22 cellular contexts compared by ENCODE assay signal in genomic region chr16:52471650-52472370, GRCh38.
DNase-seq lines count a peak whose midpoint lies in the region; ATAC-seq, FAIRE-seq and TF ChIP-seq lines count a peak whose summit lies in the region.
"Had no signal": no experiment of that assay in that cellular context is flagged by ENCODE, and none has a peak within 500 bp of the region (broad histone marks: within the 10 kb centered on the region; RNA-seq: fewer than 3 reads in every experiment).

No MANE protein-coding gene starts in this region.

- H3K36me3 ChIP-seq in H1 (ENCODE audit: control insufficient read depth in 2 of 4, insufficient read depth in 4 of 4, low read length in 3 of 4) (peaks cover 0 to 7% (median 0%) of the 10 kb centered on the region in 4 experiments; a peak in 2 of 8 replicates), mucosa of descending colon (ENCODE audit: low read depth) (no peaks in the 10 kb centered on the region)
- H3K36me3 ChIP-seq: HAP-1, Peyer's patch, SJSA1 had no signal

- H3K4me3 ChIP-seq in A549: no peak overlapping the region
- H3K4me3 ChIP-seq in H1 (ENCODE audit: extremely low read depth in 1 of 4, insufficient read depth in 2 of 4, low read depth in 3 of 4, low read length in 4 of 4): no peak overlapping the region
- H3K4me3 ChIP-seq in mucosa of descending colon: no peak overlapping the region
- H3K4me3 ChIP-seq: HAP-1, Peyer's patch, SJSA1 had no signal

- H2AFZ ChIP-seq in H1 (ENCODE audit: low read length): no peak overlapping the region

- H2BK20ac ChIP-seq in H1 (ENCODE audit: low read length): no peak overlapping the region

- DNase-seq in A549 (ENCODE audit: low read depth in 1 of 2, low spot score in 1 of 2) (peak in 1 of 2 experiments; percentile 56), HT1080 (ENCODE audit: low read depth) (peak; percentile 71), H1 (ENCODE audit: low read depth in 1 of 2, low spot score in 2 of 2) (no peak), mucosa of descending colon (no peak), RKO (ENCODE audit: low spot score) (no peak), hypothalamus (lab: John Stamatoyannopoulos, UW) (no peak)
- DNase-seq: C1 segment of cervical spinal cord; Calu3; CD8-positive, alpha-beta T cell; DMS79; KG1; NCI-H1105; NCI-H2081; NCI-H446; NCI-H526 had no signal

- no peak overlapping the region for H3K27ac ChIP-seq in A549
- H3K27ac ChIP-seq in H1 (ENCODE audit: low read depth, low read length): no peak overlapping the region
- H3K27ac ChIP-seq: HL-60, Peyer's patch, SJSA1 had no signal

- H2BK5ac ChIP-seq in H1 (ENCODE audit: low read depth, low read length): no peak overlapping the region

- H3K18ac ChIP-seq in H1 (ENCODE audit: extremely low read depth, low read length): no peak overlapping the region

- no peaks in the 10 kb centered on the region for H3K23me2 ChIP-seq in H1 (ENCODE audit: low read depth, low read length)

- H3K79me1 ChIP-seq in H1 (ENCODE audit: low read depth, low read length): no peaks in the 10 kb centered on the region; the same call in 1 of the 2 replicates

- H4K8ac ChIP-seq in H1 (ENCODE audit: extremely low read depth, insufficient read depth, low read length): no peak overlapping the region

- no peak overlapping the region for H3K9ac ChIP-seq in H1 (replicated peaks in 1 of 4; ENCODE audit: extremely low read depth in 1 of 4, low read depth in 3 of 4, low read length in 3 of 4)

- H3K14ac ChIP-seq in H1 (ENCODE audit: insufficient read length): no peak overlapping the region

- peaks cover 0 to 2% of the 10 kb centered on the region in 2 experiments for H4K20me1 ChIP-seq in H1 (replicated peaks in 1 of 2; ENCODE audit: control insufficient read depth in 1 of 2, insufficient read depth in 2 of 2, low read length in 2 of 2)

- no peak overlapping the region for H2AK5ac ChIP-seq in H1 (ENCODE audit: low read depth, low read length)

- no peak for TF ChIP-seq EP300 in A549 (IDR thresholded peaks at IDR 0.05)
- no peak for TF ChIP-seq EP300 in H1 (IDR thresholded peaks at IDR 0.05; ENCODE audit: borderline replicate concordance in 1 of 2, low read depth in 2 of 2, low read length in 2 of 2)

- H3K27me3 ChIP-seq in H1 (replicated peaks in 1 of 4; ENCODE audit: control insufficient read depth in 3 of 4, extremely low read depth in 1 of 4, insufficient read depth in 3 of 4, low read length in 3 of 4): no peaks in the 10 kb centered on the region
- H3K27me3 ChIP-seq: Peyer's patch, SJSA1 had no signal

- no peaks in the 10 kb centered on the region for H3K9me3 ChIP-seq in A549
- no peaks in the 10 kb centered on the region for H3K9me3 ChIP-seq in H1 (ENCODE audit: insufficient read depth in 2 of 2, low read depth in 1 of 2, low read length in 1 of 2)
- no peaks in the 10 kb centered on the region for H3K9me3 ChIP-seq in mucosa of descending colon
- H3K9me3 ChIP-seq: HAP-1, Peyer's patch, SJSA1 had no signal

- H3K4me1 ChIP-seq in A549: peaks cover 8% of the 10 kb centered on the region; the same call in 1 of the 3 replicates
- peaks cover 2 to 15% (median 7%) of the 10 kb centered on the region in 4 experiments; a peak in 3 of 7 replicates for H3K4me1 ChIP-seq in H1 (replicated peaks in 1 of 4; ENCODE audit: control insufficient read depth in 3 of 4, insufficient read depth in 4 of 4, low read length in 3 of 4)
- H3K4me1 ChIP-seq in mucosa of descending colon (ENCODE audit: low read depth): no peaks in the 10 kb centered on the region
- H3K4me1 ChIP-seq: HAP-1, Peyer's patch had no signal

- no peak overlapping the region for H4K5ac ChIP-seq in H1 (ENCODE audit: insufficient read length, low read depth, low read length)

- H3K4ac ChIP-seq in H1 (replicated peaks; ENCODE audit: insufficient read length, low read depth, low read length): no peak overlapping the region

- intact Hi-C loops in mucosa of descending colon (cut with DNase I, micrococcal nuclease): no loop called here

- WGBS in A549 (ENCODE audit: missing lambda C conversion rate): 50% methylated on average over 7 of the region's 7 CpGs
- 93% methylated on average over 7 of the region's 7 CpGs; no CpG with 5 or more reads in 1 of the 2 experiments for WGBS in H1 (ENCODE audit: extremely low coverage in 1 of 2, insufficient coverage in 1 of 2, insufficient read length in 1 of 2, insufficient replicate concordance in 2 of 2, low coverage in 1 of 2, low lambda C conversion rate in 2 of 2, missing lambda C conversion rate in 1 of 2), 2 experiments

- H3K4me2 ChIP-seq in A549 (no peak overlapping the region), H1 (ENCODE audit: insufficient read depth in 1 of 2, low read depth in 2 of 2, low read length in 2 of 2) (no peak overlapping the region)

- TF ChIP-seq RAD21 in A549 (conservative IDR thresholded peaks at IDR 0.05 in 1 of 2, IDR thresholded peaks at IDR 0.05 in 1 of 2) (no peak), H1 (IDR thresholded peaks at IDR 0.05 in 1 of 2, conservative IDR thresholded peaks at IDR 0.05 in 1 of 2; ENCODE audit: low read depth in 2 of 2, low read length in 2 of 2) (no peak)

- H4K91ac ChIP-seq in H1 (replicated peaks; ENCODE audit: insufficient read length, low read length): no peak overlapping the region

- peak in 1 of 2 experiments; percentile 61; a peak in 2 of 6 replicates for ATAC-seq in A549
- ATAC-seq in mucosa of descending colon: peak; percentile 61
- no peak for ATAC-seq in GM21390 (IDR thresholded peaks at IDR 0.05; ENCODE audit: unreplicated experiment)
- no peak for ATAC-seq in GM19455 (IDR thresholded peaks at IDR 0.05; ENCODE audit: unreplicated experiment)
- ATAC-seq: CD8-positive, alpha-beta T cell; Right ventricle myocardium inferior had no signal

- no peak overlapping the region for H3K56ac ChIP-seq in H1 (replicated peaks; ENCODE audit: insufficient read length, low read depth, low read length)

- no peak overlapping the region for H2BK120ac ChIP-seq in H1 (replicated peaks; ENCODE audit: low read depth, low read length)

- POLR2A ChIA-PET in A549 (lab: Yijun Ruan, JAX) (no interaction called here), H1 (lab: Charles Lee; ENCODE audit: partially characterized antibody) (interaction anchor here (1.3 kb wide), 1 partner anchor 10 kb away, joined by 3 read pairs; no protein-coding TSS in a partner anchor)

- no peak overlapping the region for H3K23ac ChIP-seq in H1 (ENCODE audit: insufficient read length)

- H2BK12ac ChIP-seq in H1 (ENCODE audit: low read depth, low read length): no peak overlapping the region

- no peak overlapping the region for H2BK15ac ChIP-seq in H1 (ENCODE audit: low read length)

- no peak for TF ChIP-seq CTCF in A549 (IDR thresholded peaks at IDR 0.05)
- TF ChIP-seq CTCF in H1 (IDR thresholded peaks at IDR 0.05; ENCODE audit: control extremely low read depth in 1 of 3, insufficient read depth in 1 of 3, low read depth in 1 of 3, low read length in 3 of 3): no peak
- no peak for TF ChIP-seq CTCF in mucosa of descending colon (IDR thresholded peaks at IDR 0.05)

- FAIRE-seq in A549 (lab: Jason Lieb, UNC) (no peak), H1 (lab: Jason Lieb, UNC) (no peak)

- no peak for TF ChIP-seq POLR2A in A549 (IDR thresholded peaks at IDR 0.05; ENCODE audit: low read length)
- TF ChIP-seq POLR2A in H1 (IDR thresholded peaks at IDR 0.05; ENCODE audit: control extremely low read depth in 1 of 2, low read depth in 2 of 2, low read length in 2 of 2): no peak

- peaks cover 0 to 66% of the 10 kb centered on the region in 2 experiments; a peak in 3 of 4 replicates for H3K79me2 ChIP-seq in H1 (ENCODE audit: control insufficient read depth in 1 of 2, insufficient read depth in 2 of 2, low read length in 2 of 2)

- CTCF ChIA-PET in A549 (lab: Yijun Ruan, JAX) (no interaction called here), H1 (lab: Charles Lee; ENCODE audit: partially characterized antibody) (no interaction called here)

TF ChIP-seq in A549, 52 proteins besides CTCF, POLR2A, EP300 and RAD21:
- TF ChIP-seq FOSL2 (IDR thresholded peaks at IDR 0.05) (no peak), FOSL2 (CRISPR knock-in tag; IDR thresholded peaks at IDR 0.05) (peak; percentile 27; the same call in 1 of the 2 replicates), MAFK (IDR thresholded peaks at IDR 0.05; ENCODE audit: partially characterized antibody) (no peak), ELK1 (IDR thresholded peaks at IDR 0.05; ENCODE audit: low read depth, low read length) (no peak)

TF ChIP-seq in H1, 55 proteins besides CTCF, POLR2A, EP300 and RAD21:
- TF ChIP-seq HDAC2 (IDR thresholded peaks at IDR 0.05; ENCODE audit: borderline replicate concordance in 1 of 2, low read depth in 2 of 2, low read length in 2 of 2) (peak in 1 of 2 experiments; percentile 70; a peak in 1 of 4 replicates), KDM5A (IDR thresholded peaks at IDR 0.05; ENCODE audit: low read length) (no peak), KDM1A (IDR thresholded peaks at IDR 0.05; ENCODE audit: borderline replicate concordance, low read length) (peak; percentile 85), SUZ12 (IDR thresholded peaks at IDR 0.05; ENCODE audit: low read length) (no peak)

Comparison
In these comparisons a context has a peak if more than half of its experiments do, and no peak if none do; other contexts are left out.
1. Of the 18 proteins assayed by ChIP-seq in both H1 and A549: peak only in H1: KDM1A; only in A549: none; in both: none; in neither: 16; mixed calls (peak in some experiments, not most) for 1.